In the genomic region with DNA sequence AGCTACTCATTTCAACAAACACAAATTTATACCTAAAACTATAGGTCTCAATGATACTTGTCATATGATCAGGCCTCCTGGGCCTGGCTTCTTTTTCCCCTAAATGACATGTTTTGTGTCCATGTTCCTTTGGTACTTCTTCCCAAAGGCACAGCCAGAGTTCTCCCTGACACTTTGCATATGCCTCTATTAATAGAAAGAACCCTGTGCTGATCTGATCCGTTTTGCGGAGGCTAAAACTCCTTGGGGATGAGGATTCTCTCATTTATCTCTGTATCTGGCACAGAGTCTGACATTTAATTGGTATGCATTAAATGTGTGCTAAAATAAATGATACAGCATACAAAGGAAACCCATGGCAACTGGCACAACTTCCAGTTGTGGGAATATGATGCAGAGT, we compare ENCODE assay signal across 25 cellular contexts. TPM values are rescaled to one million over a fixed set of nuclear protein-coding genes. Genes with fewer than 3 reads are reported as not detected.
"Had no signal": no experiment of that assay in that cellular context is flagged by ENCODE, and none has a peak within 500 bp of the region (broad histone marks: within the 10 kb centered on the region; RNA-seq: fewer than 3 reads in every experiment).

No MANE protein-coding gene starts in this region.

- ATAC-seq: effector memory CD8-positive, alpha-beta T cell; mucosa of descending colon; naive thymus-derived CD4-positive, alpha-beta T cell; stimulated activated effector memory CD8-positive, alpha-beta T cell treated with anti-CD3 and anti-CD28 coated beads, Interleukin-12 subunit alpha, Interleukin-12 subunit beta, amount 100 ng/mL, for 72 hours had no signal

- H3K27me3 ChIP-seq: esophagus squamous epithelium, neural progenitor cell, sigmoid colon, stomach, testis, tibial artery had no signal

- H3K9ac ChIP-seq: neural progenitor cell, parathyroid adenoma had no signal

- H3K27ac ChIP-seq: neural progenitor cell, parathyroid adenoma, stomach, testis, tibial artery had no signal

- DNase-seq: cortex of kidney; effector memory CD8-positive, alpha-beta T cell; erythroblast; esophagus squamous epithelium; foreskin melanocyte; mesenchymal stem cell; mucosa of descending colon; naive thymus-derived CD4-positive, alpha-beta T cell; right cardiac atrium; sigmoid colon; stimulated activated CD4-positive, alpha-beta T cell treated with anti-CD3 and anti-CD28 coated beads, Interleukin-2, amount 100 ng/mL, for 24 hours; stimulated activated CD4-positive, alpha-beta T cell treated with anti-CD3 and anti-CD28 coated beads, Interleukin-4, amount 100 ng/mL, for 24 hours; stimulated activated naive CD4-positive, alpha-beta T cell treated with Interleukin-2 at 50 U/mL for 16 hours; stomach; substantia nigra; testis; tibial artery had no signal

- H3K9me3 ChIP-seq: esophagus squamous epithelium, mucosa of descending colon, sigmoid colon, stomach, testis, tibial artery had no signal

- H3K4me3 ChIP-seq: esophagus squamous epithelium, mucosa of descending colon, neural progenitor cell, sigmoid colon, stomach, testis, tibial artery had no signal

- H3K4me1 ChIP-seq: neural progenitor cell, parathyroid adenoma, testis, tibial artery had no signal

RNA-seq across cellular contexts. Expression of gene TEX38, which starts 15.0 kb away (rescaled TPM):
- total RNA-seq: dermis microvascular lymphatic vessel endothelial cell, esophagus squamous epithelium, lower leg skin, mucosa of descending colon, osteoblast, right cardiac atrium, sigmoid colon, skeletal muscle tissue, stomach, urinary bladder had no signal
